In the genomic region with DNA sequence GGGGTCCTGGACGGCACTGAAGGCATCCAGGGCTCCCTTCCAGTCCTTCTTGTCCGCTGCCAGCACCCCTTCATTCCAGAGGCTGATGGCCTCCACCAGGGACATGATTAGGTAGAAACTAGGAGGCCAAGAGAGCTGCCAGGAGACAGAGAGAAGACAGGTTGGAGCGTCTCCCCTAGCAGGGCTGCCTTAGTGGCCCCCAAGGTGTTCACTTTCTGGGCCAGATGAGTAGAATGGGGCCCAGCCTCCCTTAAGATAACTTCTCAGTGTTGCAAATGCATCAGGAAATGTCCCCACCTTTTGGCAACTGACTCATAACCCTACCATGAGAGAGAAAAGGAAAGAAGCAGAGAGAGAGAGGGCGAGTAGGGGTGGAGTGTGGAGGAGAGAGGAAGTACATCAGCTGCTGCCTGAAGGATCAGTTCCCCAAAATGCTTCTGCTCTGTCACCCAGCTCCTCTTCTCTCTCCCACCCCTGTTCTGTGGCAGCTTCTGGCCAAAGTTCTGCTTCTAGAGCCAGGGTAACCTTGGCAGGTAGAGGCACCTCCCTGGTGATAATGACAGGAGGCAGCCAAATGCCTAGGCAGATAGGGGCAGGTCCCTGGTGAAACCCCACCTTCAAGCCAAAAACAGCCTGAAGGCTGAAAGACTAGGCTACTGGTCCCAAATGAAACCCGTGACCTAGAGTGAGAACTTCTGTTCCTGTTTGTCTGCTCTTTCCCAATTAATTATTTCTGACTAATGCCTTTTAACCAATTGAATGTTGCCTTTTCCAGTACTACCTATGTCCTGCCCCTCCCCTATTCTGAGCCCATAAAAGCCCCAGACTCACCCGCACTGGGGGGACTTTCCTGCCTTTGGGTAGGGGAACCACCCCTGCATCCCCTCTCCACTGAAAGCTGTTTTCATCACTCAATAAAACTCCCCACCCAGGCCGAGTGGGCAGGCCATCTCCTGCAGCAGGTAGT, we compare ENCODE assay signal across 1 cellular context.
TF ChIP-seq lines count a peak whose summit lies in the region.

A gene with protein sequence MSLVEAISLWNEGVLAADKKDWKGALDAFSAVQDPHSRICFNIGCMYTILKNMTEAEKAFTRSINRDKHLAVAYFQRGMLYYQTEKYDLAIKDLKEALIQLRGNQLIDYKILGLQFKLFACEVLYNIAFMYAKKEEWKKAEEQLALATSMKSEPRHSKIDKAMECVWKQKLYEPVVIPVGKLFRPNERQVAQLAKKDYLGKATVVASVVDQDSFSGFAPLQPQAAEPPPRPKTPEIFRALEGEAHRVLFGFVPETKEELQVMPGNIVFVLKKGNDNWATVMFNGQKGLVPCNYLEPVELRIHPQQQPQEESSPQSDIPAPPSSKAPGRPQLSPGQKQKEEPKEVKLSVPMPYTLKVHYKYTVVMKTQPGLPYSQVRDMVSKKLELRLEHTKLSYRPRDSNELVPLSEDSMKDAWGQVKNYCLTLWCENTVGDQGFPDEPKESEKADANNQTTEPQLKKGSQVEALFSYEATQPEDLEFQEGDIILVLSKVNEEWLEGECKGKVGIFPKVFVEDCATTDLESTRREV (minus strand): TSS at position 235 of the 967 bp plus-strand sequence. CDS start 130 bp downstream, at position 105.

TF ChIP-seq in HCT116, 20 proteins besides CTCF, POLR2A, EP300 and RAD21 (continued from another document):
- TF ChIP-seq, protein P1, sequence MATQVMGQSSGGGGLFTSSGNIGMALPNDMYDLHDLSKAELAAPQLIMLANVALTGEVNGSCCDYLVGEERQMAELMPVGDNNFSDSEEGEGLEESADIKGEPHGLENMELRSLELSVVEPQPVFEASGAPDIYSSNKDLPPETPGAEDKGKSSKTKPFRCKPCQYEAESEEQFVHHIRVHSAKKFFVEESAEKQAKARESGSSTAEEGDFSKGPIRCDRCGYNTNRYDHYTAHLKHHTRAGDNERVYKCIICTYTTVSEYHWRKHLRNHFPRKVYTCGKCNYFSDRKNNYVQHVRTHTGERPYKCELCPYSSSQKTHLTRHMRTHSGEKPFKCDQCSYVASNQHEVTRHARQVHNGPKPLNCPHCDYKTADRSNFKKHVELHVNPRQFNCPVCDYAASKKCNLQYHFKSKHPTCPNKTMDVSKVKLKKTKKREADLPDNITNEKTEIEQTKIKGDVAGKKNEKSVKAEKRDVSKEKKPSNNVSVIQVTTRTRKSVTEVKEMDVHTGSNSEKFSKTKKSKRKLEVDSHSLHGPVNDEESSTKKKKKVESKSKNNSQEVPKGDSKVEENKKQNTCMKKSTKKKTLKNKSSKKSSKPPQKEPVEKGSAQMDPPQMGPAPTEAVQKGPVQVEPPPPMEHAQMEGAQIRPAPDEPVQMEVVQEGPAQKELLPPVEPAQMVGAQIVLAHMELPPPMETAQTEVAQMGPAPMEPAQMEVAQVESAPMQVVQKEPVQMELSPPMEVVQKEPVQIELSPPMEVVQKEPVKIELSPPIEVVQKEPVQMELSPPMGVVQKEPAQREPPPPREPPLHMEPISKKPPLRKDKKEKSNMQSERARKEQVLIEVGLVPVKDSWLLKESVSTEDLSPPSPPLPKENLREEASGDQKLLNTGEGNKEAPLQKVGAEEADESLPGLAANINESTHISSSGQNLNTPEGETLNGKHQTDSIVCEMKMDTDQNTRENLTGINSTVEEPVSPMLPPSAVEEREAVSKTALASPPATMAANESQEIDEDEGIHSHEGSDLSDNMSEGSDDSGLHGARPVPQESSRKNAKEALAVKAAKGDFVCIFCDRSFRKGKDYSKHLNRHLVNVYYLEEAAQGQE (IDR thresholded peaks at IDR 0.05; ENCODE audit: low read depth), result no peak
- TF ChIP-seq, protein P2, sequence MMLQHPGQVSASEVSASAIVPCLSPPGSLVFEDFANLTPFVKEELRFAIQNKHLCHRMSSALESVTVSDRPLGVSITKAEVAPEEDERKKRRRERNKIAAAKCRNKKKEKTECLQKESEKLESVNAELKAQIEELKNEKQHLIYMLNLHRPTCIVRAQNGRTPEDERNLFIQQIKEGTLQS (IDR thresholded peaks at IDR 0.05), result no peak
- TF ChIP-seq EGR1 (IDR thresholded peaks at IDR 0.05; ENCODE audit: low read depth), result no peak
- TF ChIP-seq FOSL1 (IDR thresholded peaks at IDR 0.05; ENCODE audit: low read depth), result no peak
- TF ChIP-seq ELF1 (IDR thresholded peaks at IDR 0.05; ENCODE audit: borderline replicate concordance, low read depth), result no peak
- TF ChIP-seq CBX3 (IDR thresholded peaks at IDR 0.05; ENCODE audit: low read depth), result no peak
- TF ChIP-seq CEBPB (IDR thresholded peaks at IDR 0.05; ENCODE audit: low read depth), result no peak
- TF ChIP-seq ZNF274 (IDR thresholded peaks at IDR 0.05; ENCODE audit: low read depth, low read length), result no peak
- no peak for TF ChIP-seq ZFX (IDR thresholded peaks at IDR 0.05)
- TF ChIP-seq, protein P3, sequence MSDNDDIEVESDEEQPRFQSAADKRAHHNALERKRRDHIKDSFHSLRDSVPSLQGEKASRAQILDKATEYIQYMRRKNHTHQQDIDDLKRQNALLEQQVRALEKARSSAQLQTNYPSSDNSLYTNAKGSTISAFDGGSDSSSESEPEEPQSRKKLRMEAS (IDR thresholded peaks at IDR 0.05), result no peak
- no peak for TF ChIP-seq SRF (IDR thresholded peaks at IDR 0.05; ENCODE audit: low read depth)
- no peak for TF ChIP-seq TCF7L2 (IDR thresholded peaks at IDR 0.05; ENCODE audit: borderline replicate concordance, extremely low read depth, insufficient read depth, insufficient read length)
- no peak for TF ChIP-seq EZH2 (IDR thresholded peaks at IDR 0.05)
- no peak for TF ChIP-seq JUND (IDR thresholded peaks at IDR 0.05)
